Comparison of ENCODE assay signal across 2 cellular contexts in the genomic region with DNA sequence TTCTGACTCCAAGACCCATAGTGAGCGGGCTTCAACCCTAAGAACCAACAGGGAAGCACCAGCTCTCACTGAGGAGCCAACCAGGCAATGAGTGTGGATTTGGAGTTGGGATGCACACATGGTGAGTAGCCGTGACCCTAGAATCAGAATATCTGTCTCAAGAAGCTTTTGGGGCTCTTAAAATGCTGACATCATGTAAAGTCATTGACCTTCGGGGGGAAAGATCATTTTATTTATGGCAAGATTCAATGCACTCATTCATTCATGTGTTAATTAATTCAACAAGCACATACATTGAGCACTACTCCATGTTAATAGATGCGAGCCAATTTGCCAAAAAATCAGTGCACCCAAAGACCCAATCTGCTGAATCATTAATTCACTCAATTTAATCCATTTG.
TF ChIP-seq lines count a peak whose summit lies in the region.

No MANE protein-coding gene starts in this region.

TF ChIP-seq in HepG2, 621 proteins besides CTCF, POLR2A, EP300 and RAD21:
- TF ChIP-seq MAFF (IDR thresholded peaks at IDR 0.05; ENCODE audit: low read depth, low read length): peak; percentile 56; the same call in 1 of the 2 replicates
- TF ChIP-seq MAFK (conservative IDR thresholded peaks at IDR 0.05 in 1 of 2, IDR thresholded peaks at IDR 0.05 in 1 of 2; ENCODE audit: low read length in 2 of 2): peak; percentile 67 to 71
- TF ChIP-seq, protein P1, sequence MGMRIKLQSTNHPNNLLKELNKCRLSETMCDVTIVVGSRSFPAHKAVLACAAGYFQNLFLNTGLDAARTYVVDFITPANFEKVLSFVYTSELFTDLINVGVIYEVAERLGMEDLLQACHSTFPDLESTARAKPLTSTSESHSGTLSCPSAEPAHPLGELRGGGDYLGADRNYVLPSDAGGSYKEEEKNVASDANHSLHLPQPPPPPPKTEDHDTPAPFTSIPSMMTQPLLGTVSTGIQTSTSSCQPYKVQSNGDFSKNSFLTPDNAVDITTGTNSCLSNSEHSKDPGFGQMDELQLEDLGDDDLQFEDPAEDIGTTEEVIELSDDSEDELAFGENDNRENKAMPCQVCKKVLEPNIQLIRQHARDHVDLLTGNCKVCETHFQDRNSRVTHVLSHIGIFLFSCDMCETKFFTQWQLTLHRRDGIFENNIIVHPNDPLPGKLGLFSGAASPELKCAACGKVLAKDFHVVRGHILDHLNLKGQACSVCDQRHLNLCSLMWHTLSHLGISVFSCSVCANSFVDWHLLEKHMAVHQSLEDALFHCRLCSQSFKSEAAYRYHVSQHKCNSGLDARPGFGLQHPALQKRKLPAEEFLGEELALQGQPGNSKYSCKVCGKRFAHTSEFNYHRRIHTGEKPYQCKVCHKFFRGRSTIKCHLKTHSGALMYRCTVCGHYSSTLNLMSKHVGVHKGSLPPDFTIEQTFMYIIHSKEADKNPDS (CRISPR knock-in tag; IDR thresholded peaks at IDR 0.05): no peak

TF ChIP-seq in K562, 482 proteins besides CTCF, POLR2A, EP300 and RAD21:
- TF ChIP-seq C11orf30 (IDR thresholded peaks at IDR 0.05; ENCODE audit: low read depth) (peak; percentile 68), MAFK (IDR thresholded peaks at IDR 0.05; ENCODE audit: low read length) (0 out of 2 replicates have a peak, but pooled peaks have one; percentile 30), BRD4 (IDR thresholded peaks at IDR 0.05) (no peak), ZKSCAN8 (CRISPR knock-in tag; IDR thresholded peaks at IDR 0.05) (no peak), SMAD4 (CRISPR knock-in tag; conservative IDR thresholded peaks at IDR 0.05) (no peak), MAFF (IDR thresholded peaks at IDR 0.05; ENCODE audit: low read length) (peak; percentile 39), KLF6 (CRISPR knock-in tag; IDR thresholded peaks at IDR 0.05; ENCODE audit: borderline replicate concordance) (no peak), HNRNPL (IDR thresholded peaks at IDR 0.05; ENCODE audit: low read depth, low read length) (no peak), SMARCA4 (IDR thresholded peaks at IDR 0.05) (no peak), MAFG (tag; conservative IDR thresholded peaks at IDR 0.05) (peak; percentile 52), COPS2 (conservative IDR thresholded peaks at IDR 0.05) (no peak), ZNF232 (CRISPR knock-in tag; IDR thresholded peaks at IDR 0.05) (no peak), ZNF316 (IDR thresholded peaks at IDR 0.05) (peak; percentile 76), EZH2 (IDR thresholded peaks at IDR 0.05; ENCODE audit: borderline replicate concordance, low read depth, low read length) (no peak), ZFX (CRISPR knock-in tag; IDR thresholded peaks at IDR 0.05) (no peak), SRSF3 (IDR thresholded peaks at IDR 0.05; ENCODE audit: insufficient read depth, low read length) (no peak), PTTG1 (tag; IDR thresholded peaks at IDR 0.05; ENCODE audit: low read depth) (no peak)
- TF ChIP-seq, protein P2, sequence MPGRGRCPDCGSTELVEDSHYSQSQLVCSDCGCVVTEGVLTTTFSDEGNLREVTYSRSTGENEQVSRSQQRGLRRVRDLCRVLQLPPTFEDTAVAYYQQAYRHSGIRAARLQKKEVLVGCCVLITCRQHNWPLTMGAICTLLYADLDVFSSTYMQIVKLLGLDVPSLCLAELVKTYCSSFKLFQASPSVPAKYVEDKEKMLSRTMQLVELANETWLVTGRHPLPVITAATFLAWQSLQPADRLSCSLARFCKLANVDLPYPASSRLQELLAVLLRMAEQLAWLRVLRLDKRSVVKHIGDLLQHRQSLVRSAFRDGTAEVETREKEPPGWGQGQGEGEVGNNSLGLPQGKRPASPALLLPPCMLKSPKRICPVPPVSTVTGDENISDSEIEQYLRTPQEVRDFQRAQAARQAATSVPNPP (IDR thresholded peaks at IDR 0.05; ENCODE audit: borderline replicate concordance, insufficient read depth, insufficient read length): no peak
- TF ChIP-seq, protein P3, sequence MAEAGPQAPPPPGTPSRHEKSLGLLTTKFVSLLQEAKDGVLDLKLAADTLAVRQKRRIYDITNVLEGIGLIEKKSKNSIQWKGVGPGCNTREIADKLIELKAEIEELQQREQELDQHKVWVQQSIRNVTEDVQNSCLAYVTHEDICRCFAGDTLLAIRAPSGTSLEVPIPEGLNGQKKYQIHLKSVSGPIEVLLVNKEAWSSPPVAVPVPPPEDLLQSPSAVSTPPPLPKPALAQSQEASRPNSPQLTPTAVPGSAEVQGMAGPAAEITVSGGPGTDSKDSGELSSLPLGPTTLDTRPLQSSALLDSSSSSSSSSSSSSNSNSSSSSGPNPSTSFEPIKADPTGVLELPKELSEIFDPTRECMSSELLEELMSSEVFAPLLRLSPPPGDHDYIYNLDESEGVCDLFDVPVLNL (CRISPR knock-in tag; IDR thresholded peaks at IDR 0.05; ENCODE audit: low read depth): no peak
- TF ChIP-seq, protein P4, sequence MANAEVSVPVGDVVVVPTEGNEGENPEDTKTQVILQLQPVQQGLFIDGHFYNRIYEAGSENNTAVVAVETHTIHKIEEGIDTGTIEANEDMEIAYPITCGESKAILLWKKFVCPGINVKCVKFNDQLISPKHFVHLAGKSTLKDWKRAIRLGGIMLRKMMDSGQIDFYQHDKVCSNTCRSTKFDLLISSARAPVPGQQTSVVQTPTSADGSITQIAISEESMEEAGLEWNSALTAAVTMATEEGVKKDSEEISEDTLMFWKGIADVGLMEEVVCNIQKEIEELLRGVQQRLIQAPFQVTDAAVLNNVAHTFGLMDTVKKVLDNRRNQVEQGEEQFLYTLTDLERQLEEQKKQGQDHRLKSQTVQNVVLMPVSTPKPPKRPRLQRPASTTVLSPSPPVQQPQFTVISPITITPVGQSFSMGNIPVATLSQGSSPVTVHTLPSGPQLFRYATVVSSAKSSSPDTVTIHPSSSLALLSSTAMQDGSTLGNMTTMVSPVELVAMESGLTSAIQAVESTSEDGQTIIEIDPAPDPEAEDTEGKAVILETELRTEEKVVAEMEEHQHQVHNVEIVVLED (CRISPR knock-in tag; IDR thresholded peaks at IDR 0.05): no peak
- TF ChIP-seq, protein P5, sequence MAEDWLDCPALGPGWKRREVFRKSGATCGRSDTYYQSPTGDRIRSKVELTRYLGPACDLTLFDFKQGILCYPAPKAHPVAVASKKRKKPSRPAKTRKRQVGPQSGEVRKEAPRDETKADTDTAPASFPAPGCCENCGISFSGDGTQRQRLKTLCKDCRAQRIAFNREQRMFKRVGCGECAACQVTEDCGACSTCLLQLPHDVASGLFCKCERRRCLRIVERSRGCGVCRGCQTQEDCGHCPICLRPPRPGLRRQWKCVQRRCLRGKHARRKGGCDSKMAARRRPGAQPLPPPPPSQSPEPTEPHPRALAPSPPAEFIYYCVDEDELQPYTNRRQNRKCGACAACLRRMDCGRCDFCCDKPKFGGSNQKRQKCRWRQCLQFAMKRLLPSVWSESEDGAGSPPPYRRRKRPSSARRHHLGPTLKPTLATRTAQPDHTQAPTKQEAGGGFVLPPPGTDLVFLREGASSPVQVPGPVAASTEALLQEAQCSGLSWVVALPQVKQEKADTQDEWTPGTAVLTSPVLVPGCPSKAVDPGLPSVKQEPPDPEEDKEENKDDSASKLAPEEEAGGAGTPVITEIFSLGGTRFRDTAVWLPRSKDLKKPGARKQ (CRISPR knock-in tag; IDR thresholded peaks at IDR 0.05): no peak
- TF ChIP-seq, protein P6, sequence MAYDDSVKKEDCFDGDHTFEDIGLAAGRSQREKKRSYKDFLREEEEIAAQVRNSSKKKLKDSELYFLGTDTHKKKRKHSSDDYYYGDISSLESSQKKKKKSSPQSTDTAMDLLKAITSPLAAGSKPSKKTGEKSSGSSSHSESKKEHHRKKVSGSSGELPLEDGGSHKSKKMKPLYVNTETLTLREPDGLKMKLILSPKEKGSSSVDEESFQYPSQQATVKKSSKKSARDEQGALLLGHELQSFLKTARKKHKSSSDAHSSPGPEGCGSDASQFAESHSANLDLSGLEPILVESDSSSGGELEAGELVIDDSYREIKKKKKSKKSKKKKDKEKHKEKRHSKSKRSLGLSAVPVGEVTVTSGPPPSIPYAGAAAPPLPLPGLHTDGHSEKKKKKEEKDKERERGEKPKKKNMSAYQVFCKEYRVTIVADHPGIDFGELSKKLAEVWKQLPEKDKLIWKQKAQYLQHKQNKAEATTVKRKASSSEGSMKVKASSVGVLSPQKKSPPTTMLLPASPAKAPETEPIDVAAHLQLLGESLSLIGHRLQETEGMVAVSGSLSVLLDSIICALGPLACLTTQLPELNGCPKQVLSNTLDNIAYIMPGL (CRISPR knock-in tag; IDR thresholded peaks at IDR 0.05): no peak
